ENCODE assay signal across 16 cellular contexts in the genomic region with DNA sequence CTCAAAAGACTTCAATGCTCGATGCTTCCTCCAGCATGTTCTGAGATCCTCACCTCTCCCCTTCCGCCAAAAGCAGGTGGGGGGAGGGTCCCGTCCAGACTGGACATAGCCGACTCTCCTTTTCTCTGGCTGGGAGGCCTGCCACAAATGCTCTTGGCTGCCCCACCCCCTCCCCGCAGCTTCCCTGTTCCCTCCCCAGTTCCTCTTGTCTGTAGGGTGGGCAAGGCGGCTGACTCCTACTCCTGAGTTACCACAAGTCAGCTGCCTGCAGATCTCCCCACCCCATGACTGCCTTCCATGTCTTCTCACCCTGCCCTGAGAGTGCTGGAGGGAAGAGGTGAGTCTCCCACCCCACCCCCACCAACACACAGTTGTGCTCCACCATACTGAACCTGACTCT. TPM values are rescaled to one million over a fixed set of nuclear protein-coding genes. Genes with fewer than 3 reads are reported as not detected.
A peak's percentile ranks its signal among the peaks of the same experiment; 100 is the strongest.
DNase-seq lines count a peak whose midpoint lies in the region; ATAC-seq and TF ChIP-seq lines count a peak whose summit lies in the region.
"Had no signal": no experiment of that assay in that cellular context is flagged by ENCODE, and none has a peak within 500 bp of the region (broad histone marks: within the 10 kb centered on the region; RNA-seq: fewer than 3 reads in every experiment).

No MANE protein-coding gene starts in this region.

- ATAC-seq in heart left ventricle (peak in 1 of 4 donors; percentile 17), HG03039 (IDR thresholded peaks at IDR 0.05; ENCODE audit: unreplicated experiment) (no peak)

- WGBS in heart left ventricle, 4 donors = 66 to 75% (median 70%) methylated on average over 6 of the region's 6 CpGs
- WGBS in esophagus squamous epithelium, 2 donors = 78 to 80% methylated on average over 4 of the region's 6 CpGs

- peaks cover 0 to 30% (median 8%) of the 10 kb centered on the region in 12 donors for H3K4me1 ChIP-seq in heart left ventricle
- peaks cover 5 to 46% (median 7%) of the 10 kb centered on the region in 3 donors for H3K4me1 ChIP-seq in esophagus squamous epithelium

- peak overlapping the region in 1 of 12 donors; percentile 16 for H3K4me3 ChIP-seq in heart left ventricle
- no peak overlapping the region for H3K4me3 ChIP-seq in esophagus squamous epithelium
- H3K4me3 ChIP-seq: hepatocyte had no signal

- TF ChIP-seq POLR2A in heart left ventricle (IDR thresholded peaks at IDR 0.05) (no peak), esophagus squamous epithelium (IDR thresholded peaks at IDR 0.05) (no peak)

- no peaks in the 10 kb centered on the region for H3K9me3 ChIP-seq in heart left ventricle
- H3K9me3 ChIP-seq in esophagus squamous epithelium = no peaks in the 10 kb centered on the region

- H3K36me3 ChIP-seq in heart left ventricle (peaks cover 0 to 24% (median 6%) of the 10 kb centered on the region in 9 donors), esophagus squamous epithelium (peaks cover 5 to 43% (median 8%) of the 10 kb centered on the region in 3 donors)

- H3K27ac ChIP-seq in heart left ventricle (peak overlapping the region in 3 of 12 donors; percentile 35 to 84 (median 39)), RWPE1 (peak overlapping the region; percentile 22), esophagus squamous epithelium (peak overlapping the region in 3 of 4 donors; percentile 33 to 61 (median 48)), substantia nigra (ENCODE audit: low read depth, low read length, poor library complexity, severe bottlenecking) (peak overlapping the region; percentile 49)
- H3K27ac ChIP-seq: hepatocyte, KMS-11 had no signal

- POLR2A ChIA-PET in RWPE1 (lab: Yijun Ruan, JAX; ENCODE audit: low non-redundant PET) = interaction anchor here (1.4 kb wide), 1 partner anchor 33 kb away, joined by 4 read pairs; a partner anchor contains a TSS

- DNase-seq in heart left ventricle = peak in 3 of 5 donors; percentile 35 to 54 (median 40)
- DNase-seq in cardiac septum (ENCODE audit: low spot score) = no peak
- no peak for DNase-seq in RWPE1 (ENCODE audit: low spot score)
- no peak for DNase-seq in esophagus squamous epithelium (lab: John Stamatoyannopoulos, UW)
- DNase-seq in substantia nigra (lab: John Stamatoyannopoulos, UW) = peak in 16 of 49 donors; percentile 2 to 40 (median 20)
- no peak for DNase-seq in germinal center (ENCODE audit: low spot score)
- no peak for DNase-seq in pons (ENCODE audit: low spot score)
- DNase-seq: activated CD4-positive, alpha-beta T cell treated with anti-CD3 and anti-CD28 coated beads for 48 hours; activated naive CD8-positive, alpha-beta T cell treated with anti-CD3 and anti-CD28 coated beads for 36 hours; Calu3; kidney glomerular epithelial cell; NCI-H146; stimulated activated CD4-positive, alpha-beta T cell treated with anti-CD3 and anti-CD28 coated beads, Interleukin-15, amount 100 ng/mL, for 24 hours had no signal

- intact Hi-C loops in heart left ventricle (cut with DNase I) = loop anchor here in 1 of 10 donors (10.0 kb wide), 1 partner anchor 57 kb away; a partner anchor contains a TSS
- intact Hi-C loops in cardiac septum (cut with DNase I) = no loop called here
- intact Hi-C loops in esophagus squamous epithelium (cut with DNase I) = no loop called here

- CTCF ChIA-PET in RWPE1 (lab: Yijun Ruan, JAX) = no interaction called here

- no peaks in the 10 kb centered on the region for H3K27me3 ChIP-seq in heart left ventricle
- H3K27me3 ChIP-seq in esophagus squamous epithelium = no peaks in the 10 kb centered on the region
- H3K27me3 ChIP-seq: hepatocyte had no signal

- TF ChIP-seq CTCF in heart left ventricle (IDR thresholded peaks at IDR 0.05) (no peak), RWPE1 (conservative IDR thresholded peaks at IDR 0.05; ENCODE audit: low read depth) (no peak), esophagus squamous epithelium (IDR thresholded peaks at IDR 0.05) (no peak)

RNA-seq across cellular contexts. Expression of a gene that starts 2.8 kb away (rescaled TPM):
- total RNA-seq in heart left ventricle (100 to 1,000 TPM in 2 of 9 donors, 10 to 100 TPM in 7; 67.7 to 127 (median 84.2) TPM), cardiac septum (86.1 TPM), esophagus squamous epithelium (10 to 100 TPM; 28.5 to 83.8 (median 37.2) TPM)
- 100 to 1,000 TPM in 1 of 2 donors, 10 to 100 TPM in 1; 33.8 to 111 TPM for polyA plus RNA-seq in heart left ventricle

RNA-seq across cellular contexts. Expression of a gene that starts 5.6 kb away (rescaled TPM):
- total RNA-seq in heart left ventricle (100 to 1,000 TPM in 2 of 9 donors, 10 to 100 TPM in 7; 73.6 to 105 (median 92.2) TPM), cardiac septum (114 TPM), esophagus squamous epithelium (10 to 100 TPM; 35.2 to 82.6 (median 35.6) TPM)
- 100 to 1,000 TPM in 1 of 2 donors, 10 to 100 TPM in 1; 77.1 to 152 TPM for polyA plus RNA-seq in heart left ventricle

RNA-seq across cellular contexts. Expression of a gene that starts 12.6 kb away (rescaled TPM):
- total RNA-seq in heart left ventricle = 10 to 100 TPM; 27.7 to 65.1 (median 41.2) TPM
- polyA plus RNA-seq in heart left ventricle = 100 to 1,000 TPM; 118 to 119 TPM
- 43.7 TPM for total RNA-seq in cardiac septum
- total RNA-seq in esophagus squamous epithelium = 10 to 100 TPM; 15.9 to 27.3 (median 19.6) TPM

RNA-seq across cellular contexts. Expression of a gene that starts 20.0 kb away (rescaled TPM):
- 10 to 100 TPM; 29.1 to 38.6 (median 34.5) TPM for total RNA-seq in heart left ventricle
- 10 to 100 TPM; 27.2 to 51.1 TPM for polyA plus RNA-seq in heart left ventricle
- 41.6 TPM for total RNA-seq in cardiac septum
- total RNA-seq in esophagus squamous epithelium = 10 to 100 TPM; 16.3 to 37.4 (median 31.4) TPM

RNA-seq across cellular contexts. Expression of a gene that starts 22.3 kb away (rescaled TPM):
- total RNA-seq in heart left ventricle (100 to 1,000 TPM in 2 of 9 donors, 10 to 100 TPM in 7; 26.7 to 117 (median 43.8) TPM), cardiac septum (32.9 TPM), esophagus squamous epithelium (10 to 100 TPM; 21.7 to 41.4 (median 32.1) TPM)
- polyA plus RNA-seq in heart left ventricle = 10 to 100 TPM; 27.7 to 57.1 TPM

Comparison
In these comparisons a context has a peak if more than half of its experiments do, and no peak if none do; other contexts are left out.
1. DNase-seq: peak in heart left ventricle (3 of 5); none in cardiac septum (single experiment), RWPE1 (single experiment), esophagus squamous epithelium (single experiment), germinal center (single experiment) and pons (single experiment).